1 cellular context compared by ENCODE assay signal in genomic region chr6:28355743-28356665, GRCh38.
TF ChIP-seq lines count a peak whose summit lies in the region.

No MANE protein-coding gene starts in this region.

TF ChIP-seq in H1, 55 proteins besides CTCF, POLR2A, EP300 and RAD21:
- TF ChIP-seq CHD1 (IDR thresholded peaks at IDR 0.05; ENCODE audit: low read depth, low read length) (no peak), CREB1 (IDR thresholded peaks at IDR 0.05) (no peak), USF2 (IDR thresholded peaks at IDR 0.05; ENCODE audit: low read length) (no peak), ATF2 (IDR thresholded peaks at IDR 0.05; ENCODE audit: low read length) (no peak), EGR1 (IDR thresholded peaks at IDR 0.05; ENCODE audit: borderline replicate concordance, low read depth, low read length) (0 out of 2 replicates have a peak, but pooled peaks have one; percentile 49), FOSL1 (IDR thresholded peaks at IDR 0.05; ENCODE audit: insufficient read depth, low read depth, low read length) (no peak), TBP (IDR thresholded peaks at IDR 0.05; ENCODE audit: low read depth, low read length) (no peak), RNF2 (IDR thresholded peaks at IDR 0.05; ENCODE audit: borderline replicate concordance, low read depth, low read length, missing control alignments, poor library complexity, severe bottlenecking) (no peak), GABPA (IDR thresholded peaks at IDR 0.05; ENCODE audit: borderline replicate concordance, insufficient read depth, low read length) (no peak), POLR2AphosphoS5 (IDR thresholded peaks at IDR 0.05; ENCODE audit: low read depth, low read length) (0 out of 2 replicates have a peak, but pooled peaks have one; percentile 23), HDAC2 (IDR thresholded peaks at IDR 0.05; ENCODE audit: borderline replicate concordance in 1 of 2, low read depth in 2 of 2, low read length in 2 of 2) (no peak), CTBP2 (IDR thresholded peaks at IDR 0.05; ENCODE audit: borderline replicate concordance, insufficient read depth, insufficient read length, low read length) (no peak), RBBP5 (IDR thresholded peaks at IDR 0.05; ENCODE audit: borderline replicate concordance, low read depth, low read length) (peak; percentile 41; the same call in 1 of the 2 replicates), SP1 (IDR thresholded peaks at IDR 0.05; ENCODE audit: low read depth, low read length) (peak; percentile 56; the same call in 1 of the 2 replicates), SP2 (IDR thresholded peaks at IDR 0.05; ENCODE audit: low read length) (no peak), MAFK (IDR thresholded peaks at IDR 0.05; ENCODE audit: low read depth, low read length) (no peak; the same call in 1 of the 2 replicates), NANOG (IDR thresholded peaks at IDR 0.05; ENCODE audit: insufficient read depth, low read depth, low read length, poor library complexity, severe bottlenecking) (no peak), E2F6 (IDR thresholded peaks at IDR 0.05) (no peak), CBX8 (IDR thresholded peaks at IDR 0.05; ENCODE audit: borderline replicate concordance, low read depth, low read length) (no peak), TAF1 (IDR thresholded peaks at IDR 0.05; ENCODE audit: low read depth, low read length) (peak; percentile 60; the same call in 1 of the 2 replicates), SRF (IDR thresholded peaks at IDR 0.05; ENCODE audit: low read depth, low read length) (no peak), SIN3A (conservative IDR thresholded peaks at IDR 0.05 in 1 of 2, IDR thresholded peaks at IDR 0.05 in 1 of 2; ENCODE audit: low read depth in 1 of 2, low read length in 2 of 2) (peak in 1 of 2 experiments; percentile 65; a peak in 2 of 4 replicates), ASH2L (IDR thresholded peaks at IDR 0.05; ENCODE audit: low read length) (peak; percentile 31), ZNF274 (IDR thresholded peaks at IDR 0.05; ENCODE audit: borderline replicate concordance, extremely low read depth, low read length) (no peak), HDAC6 (IDR thresholded peaks at IDR 0.05; ENCODE audit: low read depth, low read length) (no peak), SIX5 (IDR thresholded peaks at IDR 0.05; ENCODE audit: low read depth, low read length) (no peak), SUZ12 (IDR thresholded peaks at IDR 0.05; ENCODE audit: low read length) (no peak), CEBPB (IDR thresholded peaks at IDR 0.05; ENCODE audit: low read depth, low read length) (peak; percentile 27; the same call in 1 of the 2 replicates), CHD7 (IDR thresholded peaks at IDR 0.05; ENCODE audit: insufficient replicate concordance, low read length) (no peak), MAX (IDR thresholded peaks at IDR 0.05) (no peak), PHF8 (conservative IDR thresholded peaks at IDR 0.05; ENCODE audit: low read depth, low read length) (no peak), YY1 (IDR thresholded peaks at IDR 0.05; ENCODE audit: low read depth, low read length) (no peak), SP4 (IDR thresholded peaks at IDR 0.05; ENCODE audit: low read length) (no peak), TEAD4 (IDR thresholded peaks at IDR 0.05; ENCODE audit: low read depth, low read length) (peak; percentile 68), JUND (IDR thresholded peaks at IDR 0.05; ENCODE audit: low read length) (no peak)
